In genomic region chr12:57890191-57891120, GRCh38 we compare ENCODE assay signal across 10 cellular contexts. TPM values are rescaled to one million over a fixed set of nuclear protein-coding genes. Genes with fewer than 3 reads are reported as not detected.
A peak's percentile ranks its signal among the peaks of the same experiment; 100 is the strongest.
DNase-seq lines count a peak whose midpoint lies in the region; ATAC-seq and TF ChIP-seq lines count a peak whose summit lies in the region.
"Had no signal": no experiment of that assay in that cellular context is flagged by ENCODE, and none has a peak within 500 bp of the region (broad histone marks: within the 10 kb centered on the region; RNA-seq: fewer than 3 reads in every experiment).

No MANE protein-coding gene starts in this region.

- no peaks in the 10 kb centered on the region for H3K27me3 ChIP-seq in left lung
- no peaks in the 10 kb centered on the region for H3K27me3 ChIP-seq in thoracic aorta (replicated peaks; ENCODE audit: insufficient read depth)

- H3K9me3 Mint-ChIP-seq in brain: peaks cover 0 to 11% (median 8%) of the 10 kb centered on the region in 5 experiments
- H3K9me3 Mint-ChIP-seq in activated T-cell treated with anti-CD3 and anti-CD28 coated beads, Interleukin-2, amount 50 U/mL, for 72 hours: peaks cover 0 to 2% of the 10 kb centered on the region in 2 donors

- intact Hi-C loops in left lung (cut with DNase I): loop anchor here in 1 of 2 donors (10.0 kb wide), 1 partner anchor 66 kb away; no protein-coding TSS in a partner anchor

- H3K4me3 ChIP-seq in left lung: no peak overlapping the region
- no peak overlapping the region for H3K4me3 ChIP-seq in thoracic aorta

- DNase-seq in NCI-H2107 (lab: John Stamatoyannopoulos, UW): peak; percentile 26
- no peak for DNase-seq in left lung
- DNase-seq in thoracic aorta (ENCODE audit: low spot score): no peak
- no peak for DNase-seq in activated effector memory CD4-positive, alpha-beta T cell treated with Interleukin-2 at 50 U/mL for 16 hours
- DNase-seq in activated T-cell treated with anti-CD3 and anti-CD28 coated beads, Interleukin-2, amount 50 U/mL, for 72 hours: no peak
- DNase-seq in cortex of kidney (lab: John Stamatoyannopoulos, UW): no peak
- DNase-seq: activated CD8-positive, alpha-beta memory T cell treated with anti-CD3 and anti-CD28 coated beads for 24 hours; stimulated activated CD4-positive, alpha-beta T cell treated with anti-CD3 and anti-CD28 coated beads, Interleukin-4, amount 100 ng/mL, for 24 hours had no signal

- H3K27ac ChIP-seq in left lung: peak overlapping the region; percentile 93 to 96
- peak overlapping the region; percentile 98 for H3K27ac ChIP-seq in thoracic aorta
- H3K27ac ChIP-seq: KMS-11 had no signal

- H3K27me3 Mint-ChIP-seq in brain: peaks cover 2% of the 10 kb centered on the region
- peaks cover under 1% of the 10 kb centered on the region for H3K27me3 Mint-ChIP-seq in activated T-cell treated with anti-CD3 and anti-CD28 coated beads, Interleukin-2, amount 50 U/mL, for 72 hours (ENCODE audit: low read depth)

- H3K4me1 ChIP-seq in left lung (peaks cover 78 to 93% of the 10 kb centered on the region in 2 donors), thoracic aorta (ENCODE audit: control insufficient read depth in 1 of 2, low read depth in 2 of 2) (peaks cover 58 to 95% of the 10 kb centered on the region in 2 donors)

- H3K9me3 ChIP-seq in left lung (no peaks in the 10 kb centered on the region), thoracic aorta (no peaks in the 10 kb centered on the region)

- peaks cover 91% of the 10 kb centered on the region for H3K4me1 Mint-ChIP-seq in brain
- H3K4me1 Mint-ChIP-seq in activated T-cell treated with anti-CD3 and anti-CD28 coated beads, Interleukin-2, amount 50 U/mL, for 72 hours (ENCODE audit: low read depth): peaks cover 22% of the 10 kb centered on the region

- peak overlapping the region; percentile 85 to 100 (median 90) for H3K27ac Mint-ChIP-seq in brain
- no peak overlapping the region for H3K27ac Mint-ChIP-seq in activated T-cell treated with anti-CD3 and anti-CD28 coated beads, Interleukin-2, amount 50 U/mL, for 72 hours

- ATAC-seq in left lung (peak; percentile 8), thoracic aorta (ENCODE audit: insufficient number of reproducible peaks, low FRiP score, low read depth) (no peak)
- no peak for ATAC-seq in activated T-cell treated with anti-CD3 and anti-CD28 coated beads, Interleukin-2, amount 50 U/mL, for 72 hours (replicated peaks in 1 of 2)

- TF ChIP-seq CTCF in brain (conservative IDR thresholded peaks at IDR 0.05) (no peak), left lung (IDR thresholded peaks at IDR 0.05) (no peak), thoracic aorta (IDR thresholded peaks at IDR 0.05) (no peak)

- no peaks in the 10 kb centered on the region for H3K36me3 Mint-ChIP-seq in brain
- H3K36me3 Mint-ChIP-seq in activated T-cell treated with anti-CD3 and anti-CD28 coated beads, Interleukin-2, amount 50 U/mL, for 72 hours (ENCODE audit: insufficient read depth in 2 of 2): no peaks in the 10 kb centered on the region

- H3K36me3 ChIP-seq in left lung (no peaks in the 10 kb centered on the region), thoracic aorta (no peaks in the 10 kb centered on the region)

- peak overlapping the region in 1 of 5 experiments; percentile 39 for H3K4me3 Mint-ChIP-seq in brain
- H3K4me3 Mint-ChIP-seq in activated T-cell treated with anti-CD3 and anti-CD28 coated beads, Interleukin-2, amount 50 U/mL, for 72 hours: no peak overlapping the region

RNA-seq across cellular contexts. Expression of gene CTDSP2, which starts 43.9 kb away (rescaled TPM):
- polyA plus RNA-seq in brain (ENCODE audit: insufficient read depth, low read depth, low replicate concordance): 67.6 TPM
- total RNA-seq in left lung (100 to 1,000 TPM; 179 to 210 TPM), thoracic aorta (100 to 1,000 TPM; 170 to 222 TPM)
- total RNA-seq in activated T-cell treated with anti-CD3 and anti-CD28 coated beads, Interleukin-2, amount 50 U/mL, for 72 hours: 100 to 1,000 TPM; 108 to 109 TPM

RNA-seq across cellular contexts. Expression of gene ATP23, which starts 50.9 kb away (rescaled TPM):
- polyA plus RNA-seq in brain (ENCODE audit: insufficient read depth, low read depth, low replicate concordance): 9.6 TPM
- total RNA-seq in left lung: 1 to 10 TPM; 6.1 to 6.4 TPM
- 1 to 10 TPM; 4.4 to 7.4 TPM for total RNA-seq in thoracic aorta
- 10 to 100 TPM; 23.5 to 26.3 TPM for total RNA-seq in activated T-cell treated with anti-CD3 and anti-CD28 coated beads, Interleukin-2, amount 50 U/mL, for 72 hours
